ENCODE assay signal across 21 cellular contexts in genomic region chr11:79860336-79860735, GRCh38.
"Had no signal": no experiment of that assay in that cellular context is flagged by ENCODE, and none has a peak within 500 bp of the region (broad histone marks: within the 10 kb centered on the region; RNA-seq: fewer than 3 reads in every experiment).

No MANE protein-coding gene starts in this region.

- DNase-seq: activated CD4-positive, alpha-beta T cell treated with anti-CD3 and anti-CD28 coated beads, Interleukin-2, amount 50 U/mL, for 4 hours; activated effector memory CD4-positive, alpha-beta T cell treated with anti-CD3 and anti-CD28 coated beads, Interleukin-2, amount 50 U/mL, for 16 hours; activated naive CD4-positive, alpha-beta T cell treated with anti-CD3 and anti-CD28 coated beads for 36 hours; activated naive CD8-positive, alpha-beta T cell treated with anti-CD3 and anti-CD28 coated beads for 36 hours; activated T-cell treated with anti-CD3 and anti-CD28 coated beads for 4 hours; adrenal gland; aorta; body of pancreas; dermis blood vessel endothelial cell; effector CD4-positive, alpha-beta T cell; esophagus squamous epithelium; left ventricle myocardium superior; naive thymus-derived CD8-positive, alpha-beta T cell; nucleus accumbens; pancreas; stimulated activated CD4-positive, alpha-beta T cell treated with anti-CD3 and anti-CD28 coated beads, Interleukin-15, amount 100 ng/mL, for 24 hours; stimulated activated CD4-positive, alpha-beta T cell treated with anti-CD3 and anti-CD28 coated beads, Interleukin-2, amount 100 ng/mL, for 24 hours; stimulated activated naive B cell treated with anti-CD40 and anti-IgM and Interleukin-4, amounts not matched to agents 10 μg/mL and 1 μg/mL and 100 μg/mL, for 72 hours; stomach; T-helper 2 cell; tibial artery had no signal
